1 cellular context compared by ENCODE assay signal in the genomic region with DNA sequence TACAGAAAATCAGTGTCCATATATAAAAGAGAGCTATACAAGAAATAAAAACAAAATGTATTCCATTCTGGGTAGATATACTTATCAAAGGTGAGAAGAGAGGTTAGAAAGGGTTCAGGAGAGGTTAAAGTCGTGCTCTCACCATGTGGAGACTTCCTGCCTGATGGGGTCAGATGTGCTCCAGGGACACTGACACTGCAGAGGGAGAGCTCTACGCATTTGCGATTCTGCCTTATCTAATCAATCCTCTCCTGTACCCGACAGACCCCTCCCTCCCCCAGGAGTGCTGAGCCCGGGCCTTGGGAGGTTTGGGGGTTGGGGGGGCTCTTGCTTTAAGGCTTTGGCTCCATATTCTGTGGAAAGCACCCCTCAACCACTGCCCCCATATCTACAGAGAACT.
TF ChIP-seq lines count a peak whose summit lies in the region.

No MANE protein-coding gene starts in this region.

TF ChIP-seq in SK-N-SH treated with all-trans-retinoic acid at 6 μM for 48 hours, 23 proteins besides CTCF, POLR2A, EP300 and RAD21 (continued from another document):
- TF ChIP-seq, protein P1, sequence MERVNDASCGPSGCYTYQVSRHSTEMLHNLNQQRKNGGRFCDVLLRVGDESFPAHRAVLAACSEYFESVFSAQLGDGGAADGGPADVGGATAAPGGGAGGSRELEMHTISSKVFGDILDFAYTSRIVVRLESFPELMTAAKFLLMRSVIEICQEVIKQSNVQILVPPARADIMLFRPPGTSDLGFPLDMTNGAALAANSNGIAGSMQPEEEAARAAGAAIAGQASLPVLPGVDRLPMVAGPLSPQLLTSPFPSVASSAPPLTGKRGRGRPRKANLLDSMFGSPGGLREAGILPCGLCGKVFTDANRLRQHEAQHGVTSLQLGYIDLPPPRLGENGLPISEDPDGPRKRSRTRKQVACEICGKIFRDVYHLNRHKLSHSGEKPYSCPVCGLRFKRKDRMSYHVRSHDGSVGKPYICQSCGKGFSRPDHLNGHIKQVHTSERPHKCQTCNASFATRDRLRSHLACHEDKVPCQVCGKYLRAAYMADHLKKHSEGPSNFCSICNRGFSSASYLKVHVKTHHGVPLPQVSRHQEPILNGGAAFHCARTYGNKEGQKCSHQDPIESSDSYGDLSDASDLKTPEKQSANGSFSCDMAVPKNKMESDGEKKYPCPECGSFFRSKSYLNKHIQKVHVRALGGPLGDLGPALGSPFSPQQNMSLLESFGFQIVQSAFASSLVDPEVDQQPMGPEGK (CRISPR knock-in tag; IDR thresholded peaks at IDR 0.05; ENCODE audit: borderline replicate concordance), result no peak
- TF ChIP-seq TCF4 (CRISPR knock-in tag; IDR thresholded peaks at IDR 0.05; ENCODE audit: borderline replicate concordance) (no peak), RARB (CRISPR knock-in tag; IDR thresholded peaks at IDR 0.05) (no peak), TOX (CRISPR knock-in tag; IDR thresholded peaks at IDR 0.05; ENCODE audit: borderline replicate concordance) (no peak), ESRRG (CRISPR knock-in tag; IDR thresholded peaks at IDR 0.05) (no peak)
